8 cellular contexts compared by ENCODE assay signal in genomic region chr11:45104790-45105084, GRCh38.
"Had no signal": no experiment of that assay in that cellular context is flagged by ENCODE, and none has a peak within 500 bp of the region (broad histone marks: within the 10 kb centered on the region; RNA-seq: fewer than 3 reads in every experiment).

No MANE protein-coding gene starts in this region.

- FAIRE-seq: bronchial epithelial cell, RCC 7860 had no signal

- H3K9ac ChIP-seq: KMS-11 had no signal

- H3K4me3 ChIP-seq: PC-9 had no signal

- H3K27ac ChIP-seq: KMS-11, PC-9, RWPE1 had no signal

- DNase-seq: activated naive CD8-positive, alpha-beta T cell treated with anti-CD3 and anti-CD28 coated beads, Interleukin-2, amount 50 U/mL, for 24 hours; SIG-M5; SW 1271 had no signal
